Comparison of ENCODE assay signal across 11 cellular contexts in the genomic region with DNA sequence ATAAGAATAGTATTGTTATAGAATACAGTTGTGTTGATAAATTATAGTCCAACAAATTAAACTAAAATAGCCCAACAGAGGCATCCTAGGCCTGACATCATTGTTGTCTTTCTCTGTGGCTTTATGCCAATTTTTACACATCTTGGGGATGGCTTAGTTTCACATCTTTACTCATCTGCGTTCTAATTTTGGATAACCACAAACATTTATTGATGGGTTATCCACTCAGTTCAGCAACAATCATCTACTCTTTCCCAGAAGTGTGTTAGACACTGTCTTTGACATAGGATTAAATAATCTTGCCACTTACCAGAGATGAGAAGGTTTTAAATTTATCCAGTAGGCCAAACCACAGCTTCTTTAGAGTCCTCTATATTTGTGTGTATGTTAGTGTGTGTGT.
DNase-seq lines count a peak whose midpoint lies in the region; ATAC-seq and TF ChIP-seq lines count a peak whose summit lies in the region.
"Had no signal": no experiment of that assay in that cellular context is flagged by ENCODE, and none has a peak within 500 bp of the region (broad histone marks: within the 10 kb centered on the region; RNA-seq: fewer than 3 reads in every experiment).

No MANE protein-coding gene starts in this region.

- no peaks in the 10 kb centered on the region for H3K9me3 Mint-ChIP-seq in activated CD4-positive, alpha-beta T cell treated with anti-CD3 and anti-CD28 coated beads, Interleukin-2, amount 10 ng/mL, durations not matched to agents 7 days and 5 days

- H3K4me1 Mint-ChIP-seq in activated CD4-positive, alpha-beta T cell treated with anti-CD3 and anti-CD28 coated beads, Interleukin-2, amount 10 ng/mL, durations not matched to agents 7 days and 5 days = peaks cover 19% of the 10 kb centered on the region
- H3K4me1 Mint-ChIP-seq: IgD-negative memory B cell had no signal

- H3K27ac ChIP-seq in SK-N-SH (ENCODE audit: low read depth in 2 of 2, low read length in 1 of 2) = peak overlapping the region in 1 of 2 experiments; percentile 83; a peak in 3 of 4 replicates
- peak overlapping the region; percentile 60 to 72 (median 66) for H3K27ac ChIP-seq in transverse colon
- H3K27ac ChIP-seq: cardiac muscle cell had no signal

- in situ Hi-C loops in transverse colon (cut with MboI; ENCODE audit: low pct_ligation_motif_present in 1 of 4, low pct_unique_long_range_greater_than_20kb in 1 of 4, low sequenced_read_pairs in 3 of 4) = no loop called here

- H3K4me3 Mint-ChIP-seq in activated CD4-positive, alpha-beta T cell treated with anti-CD3 and anti-CD28 coated beads, Interleukin-2, amount 10 ng/mL, durations not matched to agents 7 days and 5 days = no peak overlapping the region
- H3K4me3 Mint-ChIP-seq: IgD-negative memory B cell had no signal

- H2AFZ ChIP-seq in SK-N-SH (ENCODE audit: low read depth) = no peak overlapping the region

- intact Hi-C loops in transverse colon (cut with DNase I; ENCODE audit: low total_unique reads) = loop anchor here (5.0 kb wide), 1 partner anchor 119 kb away; a partner anchor contains a TSS

- H3F3A ChIP-seq in SK-N-SH (replicated peaks; ENCODE audit: insufficient read depth) = peaks cover 21% of the 10 kb centered on the region

- H4K20me1 ChIP-seq in SK-N-SH (ENCODE audit: insufficient read depth) = no peaks in the 10 kb centered on the region

- H3K4me3 ChIP-seq in SK-N-SH (ENCODE audit: low read depth in 2 of 2, low read length in 1 of 2) (no peak overlapping the region), transverse colon (no peak overlapping the region)
- H3K4me3 ChIP-seq: cardiac muscle cell had no signal

- POLR2A ChIA-PET in SK-N-SH (lab: Yijun Ruan, JAX) = no interaction called here
- POLR2A ChIA-PET in activated CD4-positive, alpha-beta T cell treated with anti-CD3 and anti-CD28 coated beads, Interleukin-2, amount 10 ng/mL, durations not matched to agents 7 days and 5 days (lab: Charles Lee) = no interaction called here

- no peaks in the 10 kb centered on the region for H3K9me2 ChIP-seq in SK-N-SH

- H3K79me2 ChIP-seq in SK-N-SH (ENCODE audit: insufficient read depth) = no peaks in the 10 kb centered on the region

- DNase-seq in SK-N-SH (no peak), amniotic epithelial cell (ENCODE audit: low read depth) (peak; percentile 56), myocyte (ENCODE audit: low read depth) (peak; percentile 66), transverse colon (no peak)
- DNase-seq in activated CD4-positive, alpha-beta T cell treated with anti-CD3 and anti-CD28 coated beads, Interleukin-2, amount 10 ng/mL, durations not matched to agents 7 days and 5 days = no peak
- no peak for DNase-seq in stimulated activated naive CD4-positive, alpha-beta T cell (lab: John Stamatoyannopoulos, UW)
- DNase-seq: activated T-cell treated with anti-CD3 and anti-CD28 coated beads, Interleukin-2, amount 50 U/mL, for 48 hours had no signal

- no peak for TF ChIP-seq RAD21 in SK-N-SH (IDR thresholded peaks at IDR 0.05; ENCODE audit: low read length)

- 0 out of 2 replicates have a peak overlapping the region, but pooled peaks have one; percentile 15 for H3K9ac ChIP-seq in SK-N-SH

- CTCF ChIA-PET in SK-N-SH (lab: Yijun Ruan, JAX) = interaction anchor here (1.8 kb wide), 1 partner anchor 230 kb away, joined by 4 read pairs; no protein-coding TSS in a partner anchor
- CTCF ChIA-PET in activated CD4-positive, alpha-beta T cell treated with anti-CD3 and anti-CD28 coated beads, Interleukin-2, amount 10 ng/mL, durations not matched to agents 7 days and 5 days (lab: Charles Lee) = interaction anchor here (0.8 to 1.8 kb wide), 4 partner anchors 10 to 83 kb away, joined by 3 to 4 read pairs (median 3); no protein-coding TSS in a partner anchor

- H3K27me3 ChIP-seq in SK-N-SH (ENCODE audit: insufficient read depth) (no peaks in the 10 kb centered on the region), transverse colon (no peaks in the 10 kb centered on the region)
- H3K27me3 ChIP-seq: cardiac muscle cell had no signal

- no peak for TF ChIP-seq CTCF in SK-N-SH (IDR thresholded peaks at IDR 0.05)
- TF ChIP-seq CTCF in transverse colon (IDR thresholded peaks at IDR 0.05) = no peak

- H3K36me3 ChIP-seq in SK-N-SH (replicated peaks in 1 of 2; ENCODE audit: control insufficient read depth in 1 of 2, insufficient read depth in 2 of 2, low read length in 1 of 2) (no peaks in the 10 kb centered on the region), transverse colon (no peaks in the 10 kb centered on the region)
- H3K36me3 ChIP-seq: cardiac muscle cell had no signal

- peaks cover 7% of the 10 kb centered on the region for H3K36me3 Mint-ChIP-seq in activated CD4-positive, alpha-beta T cell treated with anti-CD3 and anti-CD28 coated beads, Interleukin-2, amount 10 ng/mL, durations not matched to agents 7 days and 5 days (ENCODE audit: low read depth)

- TF ChIP-seq EP300 in SK-N-SH (IDR thresholded peaks at IDR 0.05; ENCODE audit: borderline replicate concordance in 1 of 2, low read depth in 1 of 2, low read length in 1 of 2) (no peak), transverse colon (IDR thresholded peaks at IDR 0.05; ENCODE audit: low read depth) (no peak)

- H3K27me3 Mint-ChIP-seq in activated CD4-positive, alpha-beta T cell treated with anti-CD3 and anti-CD28 coated beads, Interleukin-2, amount 10 ng/mL, durations not matched to agents 7 days and 5 days = no peaks in the 10 kb centered on the region

- no peak for TF ChIP-seq POLR2A in transverse colon (IDR thresholded peaks at IDR 0.05)

- H3K4me1 ChIP-seq in SK-N-SH (ENCODE audit: control insufficient read depth in 1 of 2, insufficient read depth in 2 of 2, low read depth in 1 of 2, low read length in 1 of 2) (peaks cover 0 to 42% of the 10 kb centered on the region in 2 experiments; a peak in 2 of 4 replicates), transverse colon (peaks cover 0 to 31% (median 14%) of the 10 kb centered on the region in 4 donors)

- whole genome bisulfite sequencing in SK-N-SH (ENCODE audit: low lambda C conversion rate) = 92% methylated on average over 1 of the region's 1 CpG
- 30 to 55% methylated on average over 1 of the region's 1 CpG for WGBS in transverse colon (ENCODE audit: low coverage in 1 of 2), 2 donors

- H3K27ac Mint-ChIP-seq in activated CD4-positive, alpha-beta T cell treated with anti-CD3 and anti-CD28 coated beads, Interleukin-2, amount 10 ng/mL, durations not matched to agents 7 days and 5 days = no peak overlapping the region
- H3K27ac Mint-ChIP-seq: IgD-negative memory B cell had no signal

- no peak for ATAC-seq in SK-N-SH treated with all-trans-retinoic acid at 6 μM for 48 hours
- ATAC-seq in HG02588 (IDR thresholded peaks at IDR 0.05; ENCODE audit: unreplicated experiment) = no peak

- H3K9me3 ChIP-seq in SK-N-SH (no peaks in the 10 kb centered on the region), transverse colon (no peaks in the 10 kb centered on the region)

- H3K4me2 ChIP-seq in SK-N-SH = peak overlapping the region; percentile 54; the same call in 1 of the 2 replicates

TF ChIP-seq in SK-N-SH, 30 proteins besides CTCF, POLR2A, EP300 and RAD21:
- no peak for TF ChIP-seq YY1 (IDR thresholded peaks at IDR 0.05; ENCODE audit: low read depth)

TF ChIP-seq in SK-N-SH treated with all-trans-retinoic acid at 6 μM for 48 hours, 23 proteins besides CTCF, POLR2A, EP300 and RAD21:
- TF ChIP-seq ZC3H10 (CRISPR knock-in tag; IDR thresholded peaks at IDR 0.05) (no peak), PPARA (CRISPR knock-in tag; IDR thresholded peaks at IDR 0.05; ENCODE audit: borderline replicate concordance) (no peak), CSDC2 (CRISPR knock-in tag; IDR thresholded peaks at IDR 0.05) (no peak), ZNF8 (CRISPR knock-in tag; IDR thresholded peaks at IDR 0.05) (no peak), BACH2 (CRISPR knock-in tag; IDR thresholded peaks at IDR 0.05; ENCODE audit: borderline replicate concordance) (no peak), ZNF70 (CRISPR knock-in tag; IDR thresholded peaks at IDR 0.05) (no peak), SNAI2 (CRISPR knock-in tag; IDR thresholded peaks at IDR 0.05) (no peak), ZFP3 (CRISPR knock-in tag; IDR thresholded peaks at IDR 0.05) (no peak), TOX (CRISPR knock-in tag; IDR thresholded peaks at IDR 0.05; ENCODE audit: borderline replicate concordance) (no peak), ZNF565 (CRISPR knock-in tag; conservative IDR thresholded peaks at IDR 0.05; ENCODE audit: low read depth) (no peak), ESRRG (CRISPR knock-in tag; IDR thresholded peaks at IDR 0.05) (no peak), TCF4 (CRISPR knock-in tag; IDR thresholded peaks at IDR 0.05; ENCODE audit: borderline replicate concordance) (no peak)
TF ChIP-seq in SK-N-SH treated with all-trans-retinoic acid at 6 μM for 48 hours: peak in this region for 0.

Comparison
In these comparisons a context has a peak if more than half of its experiments do, and no peak if none do; other contexts are left out.
1. DNase-seq: peak in amniotic epithelial cell (single experiment) and myocyte (single experiment); none in SK-N-SH (single experiment), transverse colon (single experiment), activated CD4-positive, alpha-beta T cell treated with anti-CD3 and anti-CD28 coated beads, Interleukin-2, amount 10 ng/mL, durations not matched to agents 7 days and 5 days (single experiment) and stimulated activated naive CD4-positive, alpha-beta T cell (0 of 6).